In genomic region chr1:22271847-22272801, GRCh38 we compare ENCODE assay signal across 25 cellular contexts.
"Had no signal": no experiment of that assay in that cellular context is flagged by ENCODE, and none has a peak within 500 bp of the region (broad histone marks: within the 10 kb centered on the region; RNA-seq: fewer than 3 reads in every experiment).

No MANE protein-coding gene starts in this region.

- H3K4me1 ChIP-seq: heart right ventricle, parathyroid adenoma, tibial nerve had no signal

- H2AFZ ChIP-seq: parathyroid adenoma had no signal

- H3K36me3 Mint-ChIP-seq: activated naive CD8-positive, alpha-beta T cell treated with anti-CD3 and anti-CD28 coated beads, Interleukin-2, amount 10 ng/mL, durations not matched to agents 7 days and 5 days; naive B cell; stimulated activated effector memory CD8-positive, alpha-beta T cell treated with anti-CD3 and anti-CD28 coated beads, Interleukin-12 subunit alpha, Interleukin-12 subunit beta, amount 100 ng/mL, for 72 hours had no signal

- H3K9me3 Mint-ChIP-seq: activated naive CD8-positive, alpha-beta T cell treated with anti-CD3 and anti-CD28 coated beads, Interleukin-2, amount 10 ng/mL, durations not matched to agents 7 days and 5 days; activated T-cell treated with anti-CD3 and anti-CD28 coated beads, Interleukin-2, amount 50 U/mL, for 24 hours; activated T-helper 2 cell treated with anti-CD3 and anti-CD28 coated beads, Interferon-gamma antibody, Interleukin-2, Interleukin-4, amounts not matched to agents 10 μg/mL and 5 μg/mL and 100 μg/mL, durations not matched to agents 14 hours and 24 hours and 36 hours; naive B cell; stimulated activated effector memory CD8-positive, alpha-beta T cell treated with anti-CD3 and anti-CD28 coated beads, Interleukin-12 subunit alpha, Interleukin-12 subunit beta, amount 100 ng/mL, for 72 hours had no signal

- H3K4me1 Mint-ChIP-seq: activated naive CD8-positive, alpha-beta T cell treated with anti-CD3 and anti-CD28 coated beads, Interleukin-2, amount 10 ng/mL, durations not matched to agents 7 days and 5 days; naive B cell; stimulated activated effector memory CD8-positive, alpha-beta T cell treated with anti-CD3 and anti-CD28 coated beads, Interleukin-12 subunit alpha, Interleukin-12 subunit beta, amount 100 ng/mL, for 72 hours had no signal

- H3K27ac ChIP-seq: coronary artery, epithelial cell of prostate, heart right ventricle, parathyroid adenoma, stomach, suprapubic skin, tibial nerve had no signal

- H3K36me3 ChIP-seq: heart right ventricle, stomach, suprapubic skin, tibial nerve had no signal

- ATAC-seq: heart right ventricle; left colon; right cardiac atrium; stimulated activated effector memory CD8-positive, alpha-beta T cell treated with anti-CD3 and anti-CD28 coated beads, Interleukin-12 subunit alpha, Interleukin-12 subunit beta, amount 100 ng/mL, for 72 hours had no signal

- H3K27ac Mint-ChIP-seq: activated naive CD8-positive, alpha-beta T cell treated with anti-CD3 and anti-CD28 coated beads, Interleukin-2, amount 10 ng/mL, durations not matched to agents 7 days and 5 days; activated T-cell treated with anti-CD3 and anti-CD28 coated beads, Interleukin-2, amount 50 U/mL, for 24 hours; activated T-helper 2 cell treated with anti-CD3 and anti-CD28 coated beads, Interferon-gamma antibody, Interleukin-2, Interleukin-4, amounts not matched to agents 10 μg/mL and 5 μg/mL and 100 μg/mL, durations not matched to agents 14 hours and 24 hours and 36 hours; stimulated activated effector memory CD8-positive, alpha-beta T cell treated with anti-CD3 and anti-CD28 coated beads, Interleukin-12 subunit alpha, Interleukin-12 subunit beta, amount 100 ng/mL, for 72 hours had no signal

- H3K4me3 ChIP-seq: coronary artery, heart right ventricle, stomach, suprapubic skin, tibial nerve had no signal

- H3K4me3 Mint-ChIP-seq: activated naive CD8-positive, alpha-beta T cell treated with anti-CD3 and anti-CD28 coated beads, Interleukin-2, amount 10 ng/mL, durations not matched to agents 7 days and 5 days; activated T-cell treated with anti-CD3 and anti-CD28 coated beads, Interleukin-2, amount 50 U/mL, for 24 hours; stimulated activated effector memory CD8-positive, alpha-beta T cell treated with anti-CD3 and anti-CD28 coated beads, Interleukin-12 subunit alpha, Interleukin-12 subunit beta, amount 100 ng/mL, for 72 hours had no signal

- FAIRE-seq: keratinocyte, urothelium cell line had no signal

- DNase-seq: activated CD4-positive, alpha-beta T cell treated with anti-CD3 and anti-CD28 coated beads, Interleukin-2, amount 50 U/mL, for 4 hours; activated CD8-positive, alpha-beta memory T cell treated with anti-CD3 and anti-CD28 coated beads for 24 hours; activated CD8-positive, alpha-beta memory T cell treated with anti-CD3 and anti-CD28 coated beads, Interleukin-2, amount 50 U/mL, for 4 hours; activated naive CD4-positive, alpha-beta T cell; activated naive CD8-positive, alpha-beta T cell treated with anti-CD3 and anti-CD28 coated beads, Interleukin-2, amount 10 ng/mL, durations not matched to agents 7 days and 5 days; activated T-cell treated with anti-CD3 and anti-CD28 coated beads, Interleukin-2, amount 50 U/mL, for 24 hours; amniotic stem cell; cerebellar nuclear complex; heart right ventricle; left colon; mesendoderm; naive B cell; right cardiac atrium; stimulated activated CD4-positive, alpha-beta T cell treated with anti-CD3 and anti-CD28 coated beads, Interleukin-1b, Interleukin-23, amount 100 ng/mL, for 48 hours; stomach; T-helper 9 cell had no signal

- H3K9me3 ChIP-seq: heart right ventricle, stomach, suprapubic skin, tibial nerve had no signal

- H3K79me2 ChIP-seq: parathyroid adenoma had no signal

- H3K9ac ChIP-seq: parathyroid adenoma had no signal
